In the genomic region with DNA sequence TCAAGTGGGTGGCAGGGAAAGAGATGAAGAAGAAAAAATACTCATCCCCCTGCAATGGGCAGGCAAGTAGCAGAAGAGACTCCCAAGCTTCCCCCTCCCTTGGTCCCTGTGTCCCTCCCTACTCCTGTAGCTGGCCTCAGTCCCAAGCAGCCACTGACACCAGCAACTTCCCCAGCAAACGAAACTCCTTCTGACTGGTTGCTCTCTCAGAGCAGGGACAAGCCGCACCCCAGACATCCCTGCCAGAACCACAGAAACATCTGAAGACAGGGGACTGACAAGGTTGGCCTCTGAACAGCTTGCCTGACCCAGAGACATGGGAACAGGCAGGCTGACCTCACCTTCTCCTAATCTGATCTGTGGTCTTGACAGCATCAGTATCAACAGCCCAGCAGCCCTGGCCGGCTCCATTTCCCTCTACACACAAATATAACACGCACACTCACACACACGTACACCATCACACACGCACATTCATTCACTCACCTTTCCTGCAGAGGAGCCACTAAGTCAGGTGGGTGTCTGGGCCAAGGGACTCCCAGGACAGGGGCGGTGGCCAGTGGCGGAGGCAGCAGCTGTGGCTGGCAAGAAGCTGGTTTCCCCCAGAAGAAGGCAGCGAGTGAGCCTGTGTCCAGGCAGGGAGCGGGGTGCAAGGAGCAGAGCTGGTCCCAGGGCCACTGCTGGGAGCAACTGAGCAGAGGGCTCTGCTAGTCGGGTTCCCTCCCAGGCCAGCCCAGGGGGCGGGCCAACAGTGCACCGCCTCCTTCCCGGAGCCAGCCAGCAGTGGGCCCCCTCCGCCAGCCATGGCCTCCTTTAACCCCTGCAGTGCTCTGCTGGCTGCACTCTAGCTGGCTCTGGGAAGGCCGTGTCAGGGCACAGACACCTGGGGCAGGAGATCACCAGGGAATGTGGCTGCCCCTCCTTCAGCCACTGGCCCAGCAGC, we compare ENCODE assay signal across 1 cellular context.
TF ChIP-seq lines count a peak whose summit lies in the region.

No MANE protein-coding gene starts in this region.

TF ChIP-seq in HepG2, 621 proteins besides CTCF, POLR2A, EP300 and RAD21 (continued from another document and continues in another):
- TF ChIP-seq, protein P1, sequence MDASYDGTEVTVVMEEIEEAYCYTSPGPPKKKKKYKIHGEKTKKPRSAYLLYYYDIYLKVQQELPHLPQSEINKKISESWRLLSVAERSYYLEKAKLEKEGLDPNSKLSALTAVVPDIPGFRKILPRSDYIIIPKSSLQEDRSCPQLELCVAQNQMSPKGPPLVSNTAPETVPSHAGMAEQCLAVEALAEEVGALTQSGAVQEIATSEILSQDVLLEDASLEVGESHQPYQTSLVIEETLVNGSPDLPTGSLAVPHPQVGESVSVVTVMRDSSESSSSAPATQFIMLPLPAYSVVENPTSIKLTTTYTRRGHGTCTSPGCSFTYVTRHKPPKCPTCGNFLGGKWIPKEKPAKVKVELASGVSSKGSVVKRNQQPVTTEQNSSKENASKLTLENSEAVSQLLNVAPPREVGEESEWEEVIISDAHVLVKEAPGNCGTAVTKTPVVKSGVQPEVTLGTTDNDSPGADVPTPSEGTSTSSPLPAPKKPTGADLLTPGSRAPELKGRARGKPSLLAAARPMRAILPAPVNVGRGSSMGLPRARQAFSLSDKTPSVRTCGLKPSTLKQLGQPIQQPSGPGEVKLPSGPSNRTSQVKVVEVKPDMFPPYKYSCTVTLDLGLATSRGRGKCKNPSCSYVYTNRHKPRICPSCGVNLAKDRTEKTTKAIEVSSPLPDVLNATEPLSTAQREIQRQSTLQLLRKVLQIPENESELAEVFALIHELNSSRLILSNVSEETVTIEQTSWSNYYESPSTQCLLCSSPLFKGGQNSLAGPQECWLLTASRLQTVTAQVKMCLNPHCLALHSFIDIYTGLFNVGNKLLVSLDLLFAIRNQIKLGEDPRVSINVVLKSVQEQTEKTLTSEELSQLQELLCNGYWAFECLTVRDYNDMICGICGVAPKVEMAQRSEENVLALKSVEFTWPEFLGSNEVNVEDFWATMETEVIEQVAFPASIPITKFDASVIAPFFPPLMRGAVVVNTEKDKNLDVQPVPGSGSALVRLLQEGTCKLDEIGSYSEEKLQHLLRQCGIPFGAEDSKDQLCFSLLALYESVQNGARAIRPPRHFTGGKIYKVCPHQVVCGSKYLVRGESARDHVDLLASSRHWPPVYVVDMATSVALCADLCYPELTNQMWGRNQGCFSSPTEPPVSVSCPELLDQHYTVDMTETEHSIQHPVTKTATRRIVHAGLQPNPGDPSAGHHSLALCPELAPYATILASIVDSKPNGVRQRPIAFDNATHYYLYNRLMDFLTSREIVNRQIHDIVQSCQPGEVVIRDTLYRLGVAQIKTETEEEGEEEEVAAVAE (CRISPR knock-in tag; IDR thresholded peaks at IDR 0.05; ENCODE audit: borderline replicate concordance) = 0 out of 2 replicates have a peak, but pooled peaks have one; percentile 20
- TF ChIP-seq ZNF501 (CRISPR knock-in tag; IDR thresholded peaks at IDR 0.05) (peak; percentile 98), KLF13 (CRISPR knock-in tag; IDR thresholded peaks at IDR 0.05) (no peak), ZMYM3 (CRISPR knock-in tag; IDR thresholded peaks at IDR 0.05) (peak; percentile 88), ZNF546 (CRISPR knock-in tag; conservative IDR thresholded peaks at IDR 0.05) (no peak), MXD3 (CRISPR knock-in tag; IDR thresholded peaks at IDR 0.05) (no peak), GATAD2A (CRISPR knock-in tag; IDR thresholded peaks at IDR 0.05) (peak; percentile 82), ZNF326 (CRISPR knock-in tag; IDR thresholded peaks at IDR 0.05; ENCODE audit: borderline replicate concordance) (no peak), PHF21A (CRISPR knock-in tag; IDR thresholded peaks at IDR 0.05) (peak; percentile 48; the same call in 1 of the 2 replicates), ZKSCAN5 (CRISPR knock-in tag; IDR thresholded peaks at IDR 0.05) (no peak), ZNF264 (CRISPR knock-in tag; IDR thresholded peaks at IDR 0.05) (0 out of 2 replicates have a peak, but pooled peaks have one; percentile 68), JUN (CRISPR knock-in tag; IDR thresholded peaks at IDR 0.05) (no peak), ZNF331 (CRISPR knock-in tag; IDR thresholded peaks at IDR 0.05) (peak; percentile 71; the same call in 1 of the 2 replicates), ZNF234 (CRISPR knock-in tag; conservative IDR thresholded peaks at IDR 0.05) (no peak), ATF7 (IDR thresholded peaks at IDR 0.05) (no peak), ATF7 (CRISPR knock-in tag; IDR thresholded peaks at IDR 0.05) (no peak), ZNF780A (CRISPR knock-in tag; IDR thresholded peaks at IDR 0.05) (no peak), ZFP62 (CRISPR knock-in tag; IDR thresholded peaks at IDR 0.05) (no peak), BRF2 (CRISPR knock-in tag; IDR thresholded peaks at IDR 0.05) (no peak), ZNF121 (CRISPR knock-in tag; IDR thresholded peaks at IDR 0.05) (peak; percentile 68; the same call in 1 of the 2 replicates), ZNF431 (CRISPR knock-in tag; IDR thresholded peaks at IDR 0.05; ENCODE audit: borderline replicate concordance, low read depth) (peak; percentile 59; the same call in 1 of the 2 replicates), SKI (IDR thresholded peaks at IDR 0.05; ENCODE audit: partially characterized antibody) (peak; percentile 38), CHD2 (IDR thresholded peaks at IDR 0.05; ENCODE audit: low read depth, low read length) (no peak), HOXA5 (CRISPR knock-in tag; IDR thresholded peaks at IDR 0.05) (peak; percentile 86; the same call in 1 of the 2 replicates), IKZF4 (CRISPR knock-in tag; IDR thresholded peaks at IDR 0.05; ENCODE audit: borderline replicate concordance, low read depth, not compliant biosample characterization) (peak; percentile 72), HOXA9 (CRISPR knock-in tag; IDR thresholded peaks at IDR 0.05; ENCODE audit: borderline replicate concordance) (no peak), NR2F6 (IDR thresholded peaks at IDR 0.05) (no peak), NR2F6 (CRISPR knock-in tag; IDR thresholded peaks at IDR 0.05) (peak; percentile 70), ZNF276 (CRISPR knock-in tag; IDR thresholded peaks at IDR 0.05; ENCODE audit: low read depth) (peak; percentile 49; the same call in 1 of the 2 replicates), ZNF274 (CRISPR knock-in tag; IDR thresholded peaks at IDR 0.05) (0 out of 2 replicates have a peak, but pooled peaks have one; percentile 32), NBN (conservative IDR thresholded peaks at IDR 0.05) (no peak), PHF20 (CRISPR knock-in tag; IDR thresholded peaks at IDR 0.05) (no peak), RFX3 (CRISPR knock-in tag; IDR thresholded peaks at IDR 0.05) (no peak), ZNF512 (CRISPR knock-in tag; IDR thresholded peaks at IDR 0.05) (peak; percentile 64; the same call in 1 of the 2 replicates), ZBTB49 (CRISPR knock-in tag; IDR thresholded peaks at IDR 0.05; ENCODE audit: borderline replicate concordance) (no peak), ZNF703 (CRISPR knock-in tag; IDR thresholded peaks at IDR 0.05; ENCODE audit: borderline replicate concordance) (no peak), ZNF709 (CRISPR knock-in tag; IDR thresholded peaks at IDR 0.05) (0 out of 2 replicates have a peak, but pooled peaks have one; percentile 24)
- TF ChIP-seq, protein P2, sequence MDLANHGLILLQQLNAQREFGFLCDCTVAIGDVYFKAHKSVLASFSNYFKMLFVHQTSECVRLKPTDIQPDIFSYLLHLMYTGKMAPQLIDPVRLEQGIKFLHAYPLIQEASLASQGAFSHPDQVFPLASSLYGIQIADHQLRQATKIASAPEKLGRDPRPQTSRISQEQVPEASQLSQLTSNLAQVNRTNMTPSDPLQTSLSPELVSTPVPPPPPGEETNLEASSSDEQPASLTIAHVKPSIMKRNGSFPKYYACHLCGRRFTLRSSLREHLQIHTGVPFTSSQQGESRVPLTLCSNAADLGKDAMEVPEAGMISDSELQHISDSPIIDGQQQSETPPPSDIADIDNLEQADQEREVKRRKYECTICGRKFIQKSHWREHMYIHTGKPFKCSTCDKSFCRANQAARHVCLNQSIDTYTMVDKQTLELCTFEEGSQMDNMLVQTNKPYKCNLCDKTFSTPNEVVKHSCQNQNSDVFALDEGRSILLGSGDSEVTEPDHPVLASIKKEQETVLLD (CRISPR knock-in tag; IDR thresholded peaks at IDR 0.05; ENCODE audit: low read depth) = no peak
- TF ChIP-seq, protein P3, sequence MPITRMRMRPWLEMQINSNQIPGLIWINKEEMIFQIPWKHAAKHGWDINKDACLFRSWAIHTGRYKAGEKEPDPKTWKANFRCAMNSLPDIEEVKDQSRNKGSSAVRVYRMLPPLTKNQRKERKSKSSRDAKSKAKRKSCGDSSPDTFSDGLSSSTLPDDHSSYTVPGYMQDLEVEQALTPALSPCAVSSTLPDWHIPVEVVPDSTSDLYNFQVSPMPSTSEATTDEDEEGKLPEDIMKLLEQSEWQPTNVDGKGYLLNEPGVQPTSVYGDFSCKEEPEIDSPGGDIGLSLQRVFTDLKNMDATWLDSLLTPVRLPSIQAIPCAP (CRISPR knock-in tag; IDR thresholded peaks at IDR 0.05; ENCODE audit: low read depth) = peak; percentile 75; the same call in 1 of the 2 replicates
- TF ChIP-seq, protein P4, sequence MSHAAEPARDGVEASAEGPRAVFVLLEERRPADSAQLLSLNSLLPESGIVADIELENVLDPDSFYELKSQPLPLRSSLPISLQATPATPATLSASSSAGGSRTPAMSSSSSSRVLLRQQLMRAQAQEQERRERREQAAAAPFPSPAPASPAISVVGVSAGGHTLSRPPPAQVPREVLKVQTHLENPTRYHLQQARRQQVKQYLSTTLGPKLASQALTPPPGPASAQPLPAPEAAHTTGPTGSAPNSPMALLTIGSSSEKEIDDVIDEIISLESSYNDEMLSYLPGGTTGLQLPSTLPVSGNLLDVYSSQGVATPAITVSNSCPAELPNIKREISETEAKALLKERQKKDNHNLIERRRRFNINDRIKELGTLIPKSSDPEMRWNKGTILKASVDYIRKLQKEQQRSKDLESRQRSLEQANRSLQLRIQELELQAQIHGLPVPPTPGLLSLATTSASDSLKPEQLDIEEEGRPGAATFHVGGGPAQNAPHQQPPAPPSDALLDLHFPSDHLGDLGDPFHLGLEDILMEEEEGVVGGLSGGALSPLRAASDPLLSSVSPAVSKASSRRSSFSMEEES (CRISPR knock-in tag; IDR thresholded peaks at IDR 0.05) = no peak
- TF ChIP-seq, protein P5, sequence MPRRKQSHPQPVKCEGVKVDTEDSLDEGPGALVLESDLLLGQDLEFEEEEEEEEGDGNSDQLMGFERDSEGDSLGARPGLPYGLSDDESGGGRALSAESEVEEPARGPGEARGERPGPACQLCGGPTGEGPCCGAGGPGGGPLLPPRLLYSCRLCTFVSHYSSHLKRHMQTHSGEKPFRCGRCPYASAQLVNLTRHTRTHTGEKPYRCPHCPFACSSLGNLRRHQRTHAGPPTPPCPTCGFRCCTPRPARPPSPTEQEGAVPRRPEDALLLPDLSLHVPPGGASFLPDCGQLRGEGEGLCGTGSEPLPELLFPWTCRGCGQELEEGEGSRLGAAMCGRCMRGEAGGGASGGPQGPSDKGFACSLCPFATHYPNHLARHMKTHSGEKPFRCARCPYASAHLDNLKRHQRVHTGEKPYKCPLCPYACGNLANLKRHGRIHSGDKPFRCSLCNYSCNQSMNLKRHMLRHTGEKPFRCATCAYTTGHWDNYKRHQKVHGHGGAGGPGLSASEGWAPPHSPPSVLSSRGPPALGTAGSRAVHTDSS (CRISPR knock-in tag; conservative IDR thresholded peaks at IDR 0.05) = no peak
